In genomic region chr1:6949991-6950765, GRCh38 we compare ENCODE assay signal across 15 cellular contexts.
"Had no signal": no experiment of that assay in that cellular context is flagged by ENCODE, and none has a peak within 500 bp of the region (broad histone marks: within the 10 kb centered on the region; RNA-seq: fewer than 3 reads in every experiment).

No MANE protein-coding gene starts in this region.

- DNase-seq: activated CD4-positive, alpha-beta T cell treated with anti-CD3 and anti-CD28 coated beads, Interleukin-2, amount 50 U/mL, for 4 hours; activated naive CD4-positive, alpha-beta T cell treated with anti-CD3 and anti-CD28 coated beads, Interleukin-2, amount 10 ng/mL, durations not matched to agents 7 days and 5 days; activated T-cell treated with anti-CD3 and anti-CD28 coated beads for 4 hours; islet precursor cell; nucleus accumbens; stimulated activated CD4-positive, alpha-beta T cell treated with anti-CD3 and anti-CD28 coated beads, Interleukin-2, amount 100 ng/mL, for 48 hours; stimulated activated naive CD4-positive, alpha-beta T cell; tibial artery; uterus had no signal

- H3K27ac Mint-ChIP-seq: activated naive CD4-positive, alpha-beta T cell treated with anti-CD3 and anti-CD28 coated beads, Interleukin-2, amount 10 ng/mL, durations not matched to agents 7 days and 5 days; memory B cell; naive thymus-derived CD8-positive, alpha-beta T cell had no signal

- H3K36me3 Mint-ChIP-seq: activated naive CD4-positive, alpha-beta T cell treated with anti-CD3 and anti-CD28 coated beads, Interleukin-2, amount 10 ng/mL, durations not matched to agents 7 days and 5 days; memory B cell; naive thymus-derived CD8-positive, alpha-beta T cell had no signal

- H3K9me3 Mint-ChIP-seq: activated naive CD4-positive, alpha-beta T cell treated with anti-CD3 and anti-CD28 coated beads, Interleukin-2, amount 10 ng/mL, durations not matched to agents 7 days and 5 days; memory B cell; naive thymus-derived CD8-positive, alpha-beta T cell had no signal

- ATAC-seq: activated CD4-positive, CD25-positive, alpha-beta regulatory T cell treated with anti-CD3 and anti-CD28 coated beads, Interleukin-2, amount 50 U/mL, for 24 hours; esophagus mucosa; left lobe of liver; naive thymus-derived CD8-positive, alpha-beta T cell had no signal

- H3K27ac ChIP-seq: hepatocyte, tibial artery, uterus had no signal

- H3K4me1 ChIP-seq: tibial artery, uterus had no signal

- H3K9me3 ChIP-seq: tibial artery, uterus had no signal

- H3K79me2 ChIP-seq: hepatocyte had no signal

- H3K4me3 Mint-ChIP-seq: activated naive CD4-positive, alpha-beta T cell treated with anti-CD3 and anti-CD28 coated beads, Interleukin-2, amount 10 ng/mL, durations not matched to agents 7 days and 5 days; memory B cell; naive thymus-derived CD8-positive, alpha-beta T cell had no signal

- H3K4me3 ChIP-seq: hepatocyte, tibial artery, uterus had no signal

- H3K4me2 ChIP-seq: hepatocyte had no signal

- H3K36me3 ChIP-seq: tibial artery, uterus had no signal

- H3K4me1 Mint-ChIP-seq: activated naive CD4-positive, alpha-beta T cell treated with anti-CD3 and anti-CD28 coated beads, Interleukin-2, amount 10 ng/mL, durations not matched to agents 7 days and 5 days; memory B cell; naive thymus-derived CD8-positive, alpha-beta T cell had no signal

- H3K27me3 ChIP-seq: hepatocyte, uterus had no signal

- H2AFZ ChIP-seq: hepatocyte had no signal
